ENCODE assay signal across 19 cellular contexts in the genomic region with DNA sequence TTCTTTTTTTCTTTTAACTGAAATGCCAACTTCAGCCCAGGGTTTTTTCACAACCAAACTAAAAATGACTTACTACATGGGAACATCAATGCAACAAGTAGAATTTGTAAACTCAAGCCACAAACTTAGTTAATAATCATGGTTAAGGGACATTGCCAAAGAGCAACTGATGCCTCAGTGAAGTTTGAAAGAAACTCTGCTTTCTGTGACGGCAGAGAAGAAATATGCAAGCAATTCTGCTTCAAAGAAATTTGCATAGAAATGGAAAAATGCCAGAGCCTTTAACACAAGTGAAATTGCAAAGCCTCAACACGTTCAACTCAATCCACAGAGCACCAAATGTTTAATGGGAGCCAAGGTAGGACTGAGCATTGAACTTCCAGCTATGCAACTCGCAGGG. TPM values are rescaled to one million over a fixed set of nuclear protein-coding genes. Genes with fewer than 3 reads are reported as not detected.
DNase-seq lines count a peak whose midpoint lies in the region; ATAC-seq and TF ChIP-seq lines count a peak whose summit lies in the region.
"Had no signal": no experiment of that assay in that cellular context is flagged by ENCODE, and none has a peak within 500 bp of the region (broad histone marks: within the 10 kb centered on the region; RNA-seq: fewer than 3 reads in every experiment).

No MANE protein-coding gene starts in this region.

- intact Hi-C loops in Panc1 (cut with micrococcal nuclease; ENCODE audit: unreplicated experiment) = no loop called here
- intact Hi-C loops in PC-3 (cut with micrococcal nuclease) = loop anchor here (1.0 to 5.0 kb wide), 2 partner anchors 76 to 133 kb away; no protein-coding TSS in a partner anchor
- intact Hi-C loops in right cardiac atrium (cut with DNase I) = no loop called here
- intact Hi-C loops in tibial artery (cut with DNase I; ENCODE audit: low total_unique reads) = no loop called here

- no peak overlapping the region for H3K9ac ChIP-seq in PC-3 (ENCODE audit: low read length)

- ATAC-seq in Panc1 = no peak
- ATAC-seq in PC-3 = no peak
- no peak for ATAC-seq in right cardiac atrium
- no peak for ATAC-seq in GM19395 (IDR thresholded peaks at IDR 0.05; ENCODE audit: unreplicated experiment)
- ATAC-seq: sciatic nerve had no signal

- H3K27me3 ChIP-seq in Panc1 (ENCODE audit: control insufficient read depth, insufficient read depth, low read length) (no peaks in the 10 kb centered on the region), PC-3 (ENCODE audit: low read length) (peaks cover 4% of the 10 kb centered on the region; the same call in 1 of the 2 replicates), right cardiac atrium (ENCODE audit: control insufficient read depth, insufficient read depth) (no peaks in the 10 kb centered on the region), tibial artery (peaks cover 0 to 6% of the 10 kb centered on the region in 2 donors)

- H3K27ac ChIP-seq in Panc1 (ENCODE audit: low read length) (peak overlapping the region; percentile 79; the same call in 1 of the 2 replicates), PC-3 (ENCODE audit: low read length) (no peak overlapping the region), right cardiac atrium (ENCODE audit: low read length) (no peak overlapping the region), tibial artery (no peak overlapping the region)
- H3K27ac ChIP-seq: neutrophil had no signal

- no peaks in the 10 kb centered on the region for H3K9me2 ChIP-seq in PC-3 (replicated peaks; ENCODE audit: low read length)

- H3K9me3 ChIP-seq in Panc1 (ENCODE audit: control insufficient read depth, insufficient read depth, low read depth, low read length) (no peaks in the 10 kb centered on the region), PC-3 (ENCODE audit: low read length) (no peaks in the 10 kb centered on the region), right cardiac atrium (ENCODE audit: control insufficient read depth, low read length) (no peaks in the 10 kb centered on the region), tibial artery (no peaks in the 10 kb centered on the region)
- H3K9me3 ChIP-seq: neutrophil had no signal

- H3K79me2 ChIP-seq in PC-3 (ENCODE audit: low read length) = peaks cover 36% of the 10 kb centered on the region

- peaks cover 36% of the 10 kb centered on the region for H3F3A ChIP-seq in PC-3 (ENCODE audit: low read length, unreplicated experiment)

- H3K36me3 ChIP-seq in Panc1 (ENCODE audit: control insufficient read depth, insufficient read depth, low read length) (0 out of 2 replicates have a peak, but pooled peaks cover 6% of the 10 kb centered on the region), PC-3 (ENCODE audit: low read depth, low read length) (peaks cover 38% of the 10 kb centered on the region), tibial artery (peaks cover 16 to 45% (median 28%) of the 10 kb centered on the region in 3 donors)

- in situ Hi-C loops in Panc1 (cut with HindIII; ENCODE audit: low pct_unique_long_range_greater_than_20kb, low sequenced_read_pairs) = no loop called here

- BruUV-seq in Panc1 (replicated peaks; lab: Mats Ljungman, UMichigan) (no TSS peak), PC-3 (replicated peaks; lab: Mats Ljungman, UMichigan) (no TSS peak)

- H3K4me3 ChIP-seq in Panc1 (ENCODE audit: low read depth in 2 of 2, low read length in 2 of 2) (no peak overlapping the region), epithelial cell of proximal tubule (ENCODE audit: low read depth, low read length) (no peak overlapping the region), PC-3 (ENCODE audit: low read length) (no peak overlapping the region), right cardiac atrium (ENCODE audit: low read length) (no peak overlapping the region), tibial artery (no peak overlapping the region)

- peaks cover 44% of the 10 kb centered on the region for H4K20me1 ChIP-seq in PC-3 (ENCODE audit: low read length)

- no peak overlapping the region for H3K4me2 ChIP-seq in PC-3 (ENCODE audit: low read length)

- peaks cover 53% of the 10 kb centered on the region for H3K4me1 ChIP-seq in Panc1 (ENCODE audit: control insufficient read depth, insufficient read depth, low read length)
- H3K4me1 ChIP-seq in PC-3 (ENCODE audit: insufficient read depth, low read length) = peaks cover 14% of the 10 kb centered on the region
- no peaks in the 10 kb centered on the region for H3K4me1 ChIP-seq in right cardiac atrium (ENCODE audit: control insufficient read depth, insufficient read depth, low read length)
- peaks cover 0 to 28% (median 11%) of the 10 kb centered on the region in 4 donors for H3K4me1 ChIP-seq in tibial artery

- H2AFZ ChIP-seq in PC-3 (ENCODE audit: low read length) = no peak overlapping the region

- WGBS in right cardiac atrium = 59% methylated on average over 3 of the region's 3 CpGs

- no peak for TF ChIP-seq CTCF in Panc1 (IDR thresholded peaks at IDR 0.05)
- TF ChIP-seq CTCF in epithelial cell of proximal tubule (conservative IDR thresholded peaks at IDR 0.05; ENCODE audit: low read depth, low read length) = no peak
- no peak for TF ChIP-seq CTCF in PC-3 (conservative IDR thresholded peaks at IDR 0.05; ENCODE audit: low read depth, low read length)
- TF ChIP-seq CTCF in tibial artery (IDR thresholded peaks at IDR 0.05) = no peak

- DNase-seq in ELR (ENCODE audit: low read depth) (peak; percentile 73), Panc1 (ENCODE audit: low read depth, low spot score) (no peak), epithelial cell of proximal tubule (ENCODE audit: low read depth) (peak; percentile 63), non-pigmented ciliary epithelial cell (ENCODE audit: low read depth) (peak; percentile 48), PC-3 (no peak), right cardiac atrium (no peak), tibial artery (no peak)
- DNase-seq: activated CD4-positive, CD25-positive, alpha-beta regulatory T cell; activated gamma-delta T cell treated with Interleukin-2 at 50 U/mL for 16 hours; CD8-positive, alpha-beta memory T cell; effector memory CD4-positive, alpha-beta T cell; islet precursor cell had no signal

- POLR2A ChIA-PET in Panc1 (lab: Charles Lee) (no interaction called here), PC-3 (lab: Charles Lee; ENCODE audit: unreplicated experiment) (interaction anchor here (0.6 to 0.7 kb wide), 2 partner anchors 69 to 74 kb away, joined by 3 read pairs; no protein-coding TSS in a partner anchor)

- CTCF ChIA-PET in Panc1 (lab: Charles Lee) (interaction anchor here (1.0 to 1.4 kb wide), 3 partner anchors 10 to 27 kb away, joined by 4 to 12 read pairs (median 10); no protein-coding TSS in a partner anchor), PC-3 (lab: Charles Lee) (interaction anchor here (0.7 to 1.4 kb wide), 3 partner anchors 20 to 76 kb away, joined by 3 to 9 read pairs (median 5); no protein-coding TSS in a partner anchor)

RNA-seq across cellular contexts. Expression of a gene that starts 5.0 kb away (rescaled TPM):
- total RNA-seq in Panc1 (2021; ENCODE audit: unreplicated experiment) (62.9 TPM), epithelial cell of proximal tubule (under 0.01 TPM in 1 of 2 replicates, not detected in the other), PC-3 (2014; rRNA removed) (0.55 and 2.8 TPM in 2 replicates), right cardiac atrium (under 1 TPM; 0.23 to 0.53 (median 0.35) TPM)
- polyA plus RNA-seq in Panc1 (2012; ENCODE audit: insufficient read length) = 72.6 TPM
- 0.29 TPM for polyA plus RNA-seq in right cardiac atrium
- polyA plus RNA-seq: CD8-positive, alpha-beta memory T cell had no signal

RNA-seq across cellular contexts. Expression of a gene that starts 14.2 kb away (rescaled TPM):
- total RNA-seq in Panc1 (2021; ENCODE audit: unreplicated experiment) (309 TPM), epithelial cell of proximal tubule (202 and 341 TPM in 2 replicates), PC-3 (2014; rRNA removed) (283 and 297 TPM in 2 replicates), right cardiac atrium (100 to 1,000 TPM; 247 to 309 (median 276) TPM)
- 319 TPM for polyA plus RNA-seq in Panc1 (2012; ENCODE audit: insufficient read length)
- 260 TPM for polyA plus RNA-seq in right cardiac atrium

RNA-seq across cellular contexts. Expression of a gene that starts 20.8 kb away (rescaled TPM):
- total RNA-seq in Panc1 (2021; ENCODE audit: unreplicated experiment) (115 TPM), epithelial cell of proximal tubule (16.9 and 32.1 TPM in 2 replicates), PC-3 (2014; rRNA removed) (95.4 and 128 TPM in 2 replicates), right cardiac atrium (10 to 100 TPM; 33.7 to 97.4 (median 63.7) TPM)
- 84.5 TPM for polyA plus RNA-seq in Panc1 (2012; ENCODE audit: insufficient read length)
- 55.2 TPM for polyA plus RNA-seq in right cardiac atrium

RNA-seq across cellular contexts. Expression of a gene that starts 50.6 kb away (rescaled TPM):
- total RNA-seq in Panc1 (2021; ENCODE audit: unreplicated experiment) (81.0 TPM), epithelial cell of proximal tubule (75.0 and 119 TPM in 2 replicates), PC-3 (2014; rRNA removed) (210 and 215 TPM in 2 replicates), right cardiac atrium (10 to 100 TPM; 52.1 to 59.6 (median 54.1) TPM)
- polyA plus RNA-seq in Panc1 (2012; ENCODE audit: insufficient read length) = 56.6 TPM
- 39.9 TPM for polyA plus RNA-seq in right cardiac atrium

RNA-seq across cellular contexts. Expression of a gene that starts 58.8 kb away (rescaled TPM):
- total RNA-seq in Panc1 (2021; ENCODE audit: unreplicated experiment) = not detected
- not detected for polyA plus RNA-seq in Panc1 (2012; ENCODE audit: insufficient read length)
- not detected in 2 replicates for total RNA-seq in epithelial cell of proximal tubule
- not detected in 2 replicates for total RNA-seq in PC-3 (2014; rRNA removed)
- not detected for total RNA-seq in right cardiac atrium
- polyA plus RNA-seq in right cardiac atrium = not detected
- total RNA-seq: activated CD8-positive, alpha-beta memory T cell treated with anti-CD3 and anti-CD28 coated beads, Interleukin-2, amount 10 ng/mL, durations not matched to agents 7 days and 5 days; cardiac septum; CD8-positive, alpha-beta memory T cell; G401; sciatic nerve had no signal
- polyA plus RNA-seq: CD8-positive, alpha-beta memory T cell; thymus had no signal

Comparison
In these comparisons a context has a peak if more than half of its experiments do, and no peak if none do; other contexts are left out.
1. DNase-seq: peak in ELR (single experiment), epithelial cell of proximal tubule (single experiment) and non-pigmented ciliary epithelial cell (single experiment); none in Panc1 (single experiment), PC-3 (single experiment), right cardiac atrium (0 of 3) and tibial artery (0 of 2).
2. RNA of a gene that starts 5.0 kb away (total RNA-seq): 62.9 TPM in Panc1 (single experiment); 0.55 to 2.8 TPM in PC-3, 0.23 to 0.53 TPM in right cardiac atrium and under 0.01 TPM in epithelial cell of proximal tubule; every median in the first group is over 10 times any median in the second.